9 cellular contexts compared by ENCODE assay signal in the genomic region with DNA sequence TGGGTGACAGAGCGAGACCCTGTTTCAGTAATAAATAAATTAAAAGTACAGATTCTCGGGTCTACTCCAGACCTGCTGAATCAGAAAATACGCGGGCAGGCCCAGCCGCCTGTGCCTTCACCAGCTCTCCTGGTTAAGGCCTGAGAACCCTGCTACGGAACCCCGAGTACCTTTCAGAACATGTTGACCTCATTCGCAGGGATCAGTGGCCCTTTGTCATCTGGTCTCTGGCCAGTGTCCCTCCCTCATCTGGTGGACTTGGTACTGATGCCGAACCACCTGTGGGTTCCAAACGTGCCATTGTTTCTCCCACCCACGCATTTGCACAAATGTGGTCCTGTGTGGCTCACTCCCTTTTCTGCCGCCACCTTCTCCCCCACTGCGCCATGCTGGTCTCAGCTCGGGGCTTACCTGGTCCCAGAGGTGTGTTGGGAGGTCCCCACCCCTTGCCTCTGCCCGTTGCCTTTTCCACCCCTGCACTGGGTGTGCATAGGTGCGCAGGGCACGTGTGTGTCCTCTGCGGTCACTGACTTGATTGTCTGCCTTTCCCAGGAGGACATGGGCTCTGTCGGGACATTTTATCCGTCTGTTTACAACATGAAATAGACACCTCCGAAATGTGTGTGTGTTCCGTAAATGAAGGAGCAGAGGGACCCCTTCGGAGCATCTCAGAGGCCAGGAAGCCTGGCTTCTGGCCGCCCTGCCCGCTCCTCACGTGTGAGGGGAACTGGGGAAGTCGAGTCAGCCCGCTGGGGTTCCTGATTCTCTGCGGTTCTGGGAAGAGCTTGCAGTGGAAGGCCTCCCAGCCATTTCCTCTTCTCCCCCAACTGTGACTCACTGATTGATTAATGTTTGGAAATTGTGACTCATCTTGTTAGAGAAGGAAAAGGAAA.
A peak's percentile ranks its signal among the peaks of the same experiment; 100 is the strongest.
DNase-seq lines count a peak whose midpoint lies in the region; ATAC-seq, FAIRE-seq and TF ChIP-seq lines count a peak whose summit lies in the region.
"Had no signal": no experiment of that assay in that cellular context is flagged by ENCODE, and none has a peak within 500 bp of the region (broad histone marks: within the 10 kb centered on the region; RNA-seq: fewer than 3 reads in every experiment).

No MANE protein-coding gene starts in this region.

- peak overlapping the region; percentile 85 for H3K27ac Mint-ChIP-seq in activated naive CD8-positive, alpha-beta T cell treated with anti-CD3 and anti-CD28 coated beads, Interleukin-2, amount 50 U/mL, for 24 hours

- peak overlapping the region in 1 of 2 donors; percentile 11 for H3K27ac ChIP-seq in kidney (ENCODE audit: low read depth in 2 of 2, low read length in 2 of 2)
- peak overlapping the region in 2 of 3 donors; percentile 13 to 15 for H3K27ac ChIP-seq in thyroid gland
- H3K27ac ChIP-seq: VCaP had no signal

- no peak overlapping the region for H3K9ac ChIP-seq in kidney (ENCODE audit: low read length in 2 of 2)

- H3K4me3 ChIP-seq in kidney (ENCODE audit: low read length in 2 of 2) (no peak overlapping the region), thyroid gland (replicated peaks in 1 of 3) (no peak overlapping the region)

- no peak for TF ChIP-seq POLR2A in thyroid gland (IDR thresholded peaks at IDR 0.05)

- DNase-seq in activated T-cell treated with anti-CD3 and anti-CD28 coated beads, Interleukin-2, amount 50 U/mL, for 48 hours, result peak; percentile 19 to 21
- no peak for DNase-seq in activated T-cell treated with anti-CD3 and anti-CD28 coated beads, Interleukin-2, amount 50 U/mL, for 4 hours
- DNase-seq in activated naive CD8-positive, alpha-beta T cell treated with anti-CD3 and anti-CD28 coated beads, Interleukin-2, amount 50 U/mL, for 24 hours, result peak; percentile 8
- DNase-seq in kidney (peak; percentile 66), thyroid gland (no peak), GDM1 (lab: John Stamatoyannopoulos, UW) (no peak)

- H3K4me3 Mint-ChIP-seq in activated T-cell treated with anti-CD3 and anti-CD28 coated beads, Interleukin-2, amount 50 U/mL, for 4 hours, result no peak overlapping the region
- peak overlapping the region; percentile 45 for H3K4me3 Mint-ChIP-seq in activated naive CD8-positive, alpha-beta T cell treated with anti-CD3 and anti-CD28 coated beads, Interleukin-2, amount 50 U/mL, for 24 hours

- WGBS in thyroid gland, 2 donors, result 87 to 89% methylated on average over 29 of the region's 29 CpGs

- intact Hi-C loops in kidney (cut with DNase I), result no loop called here
- intact Hi-C loops in thyroid gland (cut with DNase I), result no loop called here

- H3K9me3 ChIP-seq in kidney (ENCODE audit: control insufficient read depth in 1 of 2, low read length in 2 of 2) (no peaks in the 10 kb centered on the region), thyroid gland (no peaks in the 10 kb centered on the region)

- H3K36me3 ChIP-seq in kidney (ENCODE audit: control insufficient read depth in 1 of 2, insufficient read depth in 2 of 2, low read length in 2 of 2) (no peaks in the 10 kb centered on the region), thyroid gland (no peaks in the 10 kb centered on the region)

- no peaks in the 10 kb centered on the region for H3K9me3 Mint-ChIP-seq in activated T-cell treated with anti-CD3 and anti-CD28 coated beads, Interleukin-2, amount 50 U/mL, for 4 hours
- no peaks in the 10 kb centered on the region for H3K9me3 Mint-ChIP-seq in activated naive CD8-positive, alpha-beta T cell treated with anti-CD3 and anti-CD28 coated beads, Interleukin-2, amount 50 U/mL, for 24 hours

- no peak for TF ChIP-seq CTCF in kidney (IDR thresholded peaks at IDR 0.05; ENCODE audit: borderline replicate concordance, extremely low read depth, insufficient read depth)
- TF ChIP-seq CTCF in thyroid gland (IDR thresholded peaks at IDR 0.05), result no peak

- H3K4me1 ChIP-seq in kidney (ENCODE audit: control insufficient read depth in 1 of 2, insufficient read depth in 1 of 2, low read depth in 1 of 2, low read length in 2 of 2) (peaks cover 14 to 27% of the 10 kb centered on the region in 2 donors), thyroid gland (peaks cover 0 to 23% of the 10 kb centered on the region in 2 donors)

- H3K27me3 Mint-ChIP-seq in activated T-cell treated with anti-CD3 and anti-CD28 coated beads, Interleukin-2, amount 50 U/mL, for 4 hours (ENCODE audit: low read depth), result no peaks in the 10 kb centered on the region
- no peaks in the 10 kb centered on the region for H3K27me3 Mint-ChIP-seq in activated naive CD8-positive, alpha-beta T cell treated with anti-CD3 and anti-CD28 coated beads, Interleukin-2, amount 50 U/mL, for 24 hours

- ATAC-seq in activated T-cell treated with anti-CD3 and anti-CD28 coated beads, Interleukin-2, amount 50 U/mL, for 4 hours, result no peak
- ATAC-seq in activated naive CD8-positive, alpha-beta T cell treated with anti-CD3 and anti-CD28 coated beads, Interleukin-2, amount 50 U/mL, for 24 hours, result peak; percentile 22
- no peak for ATAC-seq in HG02610 (IDR thresholded peaks at IDR 0.05; ENCODE audit: unreplicated experiment)
- no peak for ATAC-seq in HG03159 (IDR thresholded peaks at IDR 0.05; ENCODE audit: unreplicated experiment)

- peaks cover 14% of the 10 kb centered on the region for H3K4me1 Mint-ChIP-seq in activated T-cell treated with anti-CD3 and anti-CD28 coated beads, Interleukin-2, amount 50 U/mL, for 4 hours (ENCODE audit: low read depth)
- peaks cover 36% of the 10 kb centered on the region for H3K4me1 Mint-ChIP-seq in activated naive CD8-positive, alpha-beta T cell treated with anti-CD3 and anti-CD28 coated beads, Interleukin-2, amount 50 U/mL, for 24 hours

- no peak for FAIRE-seq in kidney (lab: Jason Lieb, UNC)

- peaks cover 5% of the 10 kb centered on the region for H3K36me3 Mint-ChIP-seq in activated T-cell treated with anti-CD3 and anti-CD28 coated beads, Interleukin-2, amount 50 U/mL, for 4 hours (ENCODE audit: insufficient read depth)
- H3K36me3 Mint-ChIP-seq in activated naive CD8-positive, alpha-beta T cell treated with anti-CD3 and anti-CD28 coated beads, Interleukin-2, amount 50 U/mL, for 24 hours (ENCODE audit: low read depth), result peaks cover 3% of the 10 kb centered on the region

- no peaks in the 10 kb centered on the region for H3K27me3 ChIP-seq in thyroid gland

Comparison
In these comparisons a context has a peak if more than half of its experiments do, and no peak if none do; other contexts are left out.
1. DNase-seq: peak in activated T-cell treated with anti-CD3 and anti-CD28 coated beads, Interleukin-2, amount 50 U/mL, for 48 hours (2 of 2), activated naive CD8-positive, alpha-beta T cell treated with anti-CD3 and anti-CD28 coated beads, Interleukin-2, amount 50 U/mL, for 24 hours (single experiment) and kidney (single experiment); none in activated T-cell treated with anti-CD3 and anti-CD28 coated beads, Interleukin-2, amount 50 U/mL, for 4 hours (single experiment), thyroid gland (0 of 2) and GDM1 (single experiment).